ENCODE assay signal across 8 cellular contexts in the genomic region with DNA sequence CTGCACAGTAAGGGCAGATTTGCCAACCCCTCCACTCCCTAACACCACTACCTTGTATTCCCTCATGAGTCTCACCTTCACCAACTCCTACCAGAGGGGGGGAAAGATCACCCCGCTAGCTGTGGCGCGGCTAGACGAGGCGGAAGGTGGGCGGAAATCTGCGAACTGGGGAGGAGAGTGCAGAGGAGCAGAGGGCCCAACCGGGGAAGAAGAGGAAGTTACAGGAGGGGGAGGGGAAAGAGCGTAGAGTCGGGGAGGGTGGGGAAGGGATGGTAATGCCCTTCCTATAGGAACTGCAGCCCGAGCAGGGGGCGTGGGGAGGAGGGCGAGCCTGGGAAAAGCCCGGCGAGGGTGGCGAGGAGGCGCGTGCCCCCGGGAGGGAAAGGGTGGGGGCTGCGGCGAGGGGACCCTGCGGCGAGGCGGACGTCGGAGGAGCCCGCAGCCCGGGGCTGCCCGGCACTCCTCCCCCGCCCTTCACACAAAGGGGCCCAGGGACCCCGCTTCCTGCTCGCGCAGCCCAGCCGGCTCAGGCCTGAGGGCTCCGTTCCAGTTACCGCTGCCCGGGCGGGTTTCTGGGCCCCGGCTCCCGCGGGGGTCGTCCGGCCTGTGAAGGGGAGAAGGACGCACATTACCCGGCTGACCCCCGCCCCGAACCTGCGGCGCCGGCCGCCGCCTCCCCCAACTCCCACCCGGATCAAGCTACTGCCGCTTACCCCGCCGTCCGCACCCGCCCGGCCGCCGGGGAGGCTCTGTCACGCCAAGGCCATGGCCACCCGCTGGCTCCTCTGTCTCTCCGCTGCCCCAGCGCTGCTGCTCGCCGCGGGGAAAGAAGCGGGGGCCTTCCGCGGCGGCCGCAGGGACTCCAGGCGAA. TPM values are rescaled to one million over a fixed set of nuclear protein-coding genes. Genes with fewer than 3 reads are reported as not detected.
DNase-seq lines count a peak whose midpoint lies in the region; ATAC-seq and TF ChIP-seq lines count a peak whose summit lies in the region.

No MANE protein-coding gene starts in this region.

- H3K9me2 ChIP-seq in neural cell (ENCODE audit: insufficient read depth, low read length) = no peaks in the 10 kb centered on the region

- no peaks in the 10 kb centered on the region for H3K36me3 ChIP-seq in neural cell (ENCODE audit: insufficient read depth, low read length)
- H3K36me3 ChIP-seq in stomach smooth muscle (ENCODE audit: control insufficient read depth in 2 of 2, insufficient read depth in 2 of 2, low read length in 2 of 2) = peaks cover 0 to 4% of the 10 kb centered on the region in 2 donors

- TF ChIP-seq EP300 in neural cell (conservative IDR thresholded peaks at IDR 0.05; ENCODE audit: poor library complexity, severe bottlenecking) = no peak

- peak overlapping the region; percentile 55 for H3K4me2 ChIP-seq in neural cell (ENCODE audit: low read length)

- H3K9ac ChIP-seq in neural cell (ENCODE audit: low read length) (peak overlapping the region; percentile 85), stomach smooth muscle (ENCODE audit: low read length in 2 of 2) (peak overlapping the region; percentile 62 to 66)

- H3K27ac Mint-ChIP-seq in activated T-helper 17 cell treated with anti-CD3 and anti-CD28 coated beads, Interleukin-2, amount 50 U/mL, for 72 hours = peak overlapping the region; percentile 98

- no peaks in the 10 kb centered on the region for H3K4me1 ChIP-seq in stomach smooth muscle (ENCODE audit: control insufficient read depth, insufficient read depth, low read length)

- no peaks in the 10 kb centered on the region for H3F3A ChIP-seq in neural cell (ENCODE audit: insufficient read depth, low read length, poor library complexity, severe bottlenecking)

- H3K27me3 ChIP-seq in neural cell (ENCODE audit: insufficient read depth, low read depth, low read length) (no peaks in the 10 kb centered on the region), stomach smooth muscle (ENCODE audit: control insufficient read depth in 1 of 2, insufficient read depth in 2 of 2, low read length in 2 of 2) (peaks cover 0 to 2% of the 10 kb centered on the region in 2 donors)

- no peaks in the 10 kb centered on the region for H3K27me3 Mint-ChIP-seq in activated T-helper 17 cell treated with anti-CD3 and anti-CD28 coated beads, Interleukin-2, amount 50 U/mL, for 72 hours

- H3K9me3 ChIP-seq in neural cell (ENCODE audit: low read length) (no peaks in the 10 kb centered on the region), stomach smooth muscle (ENCODE audit: control insufficient read depth in 2 of 2, low read length in 2 of 2) (no peaks in the 10 kb centered on the region)

- H3K4me3 ChIP-seq in fibroblast of the aortic adventitia (ENCODE audit: low read depth, low read length) (peak overlapping the region; percentile 72), neural cell (ENCODE audit: low read length) (peak overlapping the region; percentile 75), stomach smooth muscle (ENCODE audit: low read length in 2 of 2) (peak overlapping the region; percentile 76 to 81)

- H3K4me1 Mint-ChIP-seq in activated T-helper 17 cell treated with anti-CD3 and anti-CD28 coated beads, Interleukin-2, amount 50 U/mL, for 72 hours = peaks cover 22% of the 10 kb centered on the region

- no peaks in the 10 kb centered on the region for H3K9me3 Mint-ChIP-seq in activated T-helper 17 cell treated with anti-CD3 and anti-CD28 coated beads, Interleukin-2, amount 50 U/mL, for 72 hours

- H3K27ac ChIP-seq in neural cell (ENCODE audit: low read length) = peak overlapping the region; percentile 65
- peak overlapping the region; percentile 80 for H3K27ac ChIP-seq in stomach smooth muscle (ENCODE audit: low read length)

- peaks cover 39% of the 10 kb centered on the region for H3K36me3 Mint-ChIP-seq in activated T-helper 17 cell treated with anti-CD3 and anti-CD28 coated beads, Interleukin-2, amount 50 U/mL, for 72 hours (ENCODE audit: low read depth)

- H3K4me3 Mint-ChIP-seq in activated T-helper 17 cell treated with anti-CD3 and anti-CD28 coated beads, Interleukin-2, amount 50 U/mL, for 72 hours = peak overlapping the region; percentile 94

- peaks cover 15% of the 10 kb centered on the region for H3K79me2 ChIP-seq in neural cell (replicated peaks; ENCODE audit: insufficient read depth, low read length)

- TF ChIP-seq CTCF in fibroblast of the aortic adventitia (IDR thresholded peaks at IDR 0.05; ENCODE audit: insufficient read depth, low read length) = no peak
- TF ChIP-seq CTCF in neural cell (IDR thresholded peaks at IDR 0.05; ENCODE audit: poor library complexity, severe bottlenecking) = no peak

- ATAC-seq in activated T-helper 17 cell treated with anti-CD3 and anti-CD28 coated beads, Interleukin-2, amount 50 U/mL, for 72 hours (replicated peaks) = peak; percentile 64

- no peak for TF ChIP-seq RAD21 in neural cell (conservative IDR thresholded peaks at IDR 0.05)

- H2AFZ ChIP-seq in neural cell (ENCODE audit: low read depth, low read length) = peak overlapping the region; percentile 33

- DNase-seq in Daoy (ENCODE audit: low read depth) (peak; percentile 85), GOT3 (lab: John Stamatoyannopoulos, UW) (peak; percentile 23), Kasumi-1 (lab: John Stamatoyannopoulos, UW) (peak; percentile 87 to 89), RPMI7951 (ENCODE audit: low read depth) (peak; percentile 79), fibroblast of the aortic adventitia (ENCODE audit: low read depth) (peak; percentile 74)

- H4K20me1 ChIP-seq in neural cell (ENCODE audit: insufficient read depth) = no peaks in the 10 kb centered on the region

TF ChIP-seq in neural cell, 6 proteins besides CTCF, POLR2A, EP300 and RAD21:
- TF ChIP-seq POLR2AphosphoS5 (IDR thresholded peaks at IDR 0.05) = peak; percentile 39
- TF ChIP-seq, protein P1, sequence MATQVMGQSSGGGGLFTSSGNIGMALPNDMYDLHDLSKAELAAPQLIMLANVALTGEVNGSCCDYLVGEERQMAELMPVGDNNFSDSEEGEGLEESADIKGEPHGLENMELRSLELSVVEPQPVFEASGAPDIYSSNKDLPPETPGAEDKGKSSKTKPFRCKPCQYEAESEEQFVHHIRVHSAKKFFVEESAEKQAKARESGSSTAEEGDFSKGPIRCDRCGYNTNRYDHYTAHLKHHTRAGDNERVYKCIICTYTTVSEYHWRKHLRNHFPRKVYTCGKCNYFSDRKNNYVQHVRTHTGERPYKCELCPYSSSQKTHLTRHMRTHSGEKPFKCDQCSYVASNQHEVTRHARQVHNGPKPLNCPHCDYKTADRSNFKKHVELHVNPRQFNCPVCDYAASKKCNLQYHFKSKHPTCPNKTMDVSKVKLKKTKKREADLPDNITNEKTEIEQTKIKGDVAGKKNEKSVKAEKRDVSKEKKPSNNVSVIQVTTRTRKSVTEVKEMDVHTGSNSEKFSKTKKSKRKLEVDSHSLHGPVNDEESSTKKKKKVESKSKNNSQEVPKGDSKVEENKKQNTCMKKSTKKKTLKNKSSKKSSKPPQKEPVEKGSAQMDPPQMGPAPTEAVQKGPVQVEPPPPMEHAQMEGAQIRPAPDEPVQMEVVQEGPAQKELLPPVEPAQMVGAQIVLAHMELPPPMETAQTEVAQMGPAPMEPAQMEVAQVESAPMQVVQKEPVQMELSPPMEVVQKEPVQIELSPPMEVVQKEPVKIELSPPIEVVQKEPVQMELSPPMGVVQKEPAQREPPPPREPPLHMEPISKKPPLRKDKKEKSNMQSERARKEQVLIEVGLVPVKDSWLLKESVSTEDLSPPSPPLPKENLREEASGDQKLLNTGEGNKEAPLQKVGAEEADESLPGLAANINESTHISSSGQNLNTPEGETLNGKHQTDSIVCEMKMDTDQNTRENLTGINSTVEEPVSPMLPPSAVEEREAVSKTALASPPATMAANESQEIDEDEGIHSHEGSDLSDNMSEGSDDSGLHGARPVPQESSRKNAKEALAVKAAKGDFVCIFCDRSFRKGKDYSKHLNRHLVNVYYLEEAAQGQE (IDR thresholded peaks at IDR 0.05; ENCODE audit: borderline replicate concordance) = no peak

RNA-seq across cellular contexts. Expression of a gene that starts 1.8 kb away (rescaled TPM):
- 13.3 and 15.4 TPM in 2 replicates for total RNA-seq in Daoy (2014; rRNA removed; shearing (Covaris generic))
- 17.3 and 21.9 TPM in 2 replicates for total RNA-seq in RPMI7951 (2014; rRNA removed; shearing (Covaris generic))
- total RNA-seq in activated T-helper 17 cell treated with anti-CD3 and anti-CD28 coated beads, Interleukin-2, amount 50 U/mL, for 72 hours = 10 to 100 TPM; 29.6 to 35.2 TPM
- 8.0 and 24.4 TPM in 2 replicates for total RNA-seq in fibroblast of the aortic adventitia (ENCODE audit: low replicate concordance)
- 21.9 and 26.2 TPM in 2 replicates for polyA plus RNA-seq in neural cell
- polyA minus RNA-seq in neural cell = 29.5 and 33.1 TPM in 2 replicates

Comparison
In these comparisons a context has a peak if more than half of its experiments do, and no peak if none do; other contexts are left out.
1. Peak in every context shown above with its lines: DNase-seq, ATAC-seq, H3K4me3 ChIP-seq and H3K27ac ChIP-seq.
2. DNase-seq: peak in every context shown above with its lines; median percentile 88 in Kasumi-1; 85 in Daoy; 79 in RPMI7951; 74 in fibroblast of the aortic adventitia; 23 in GOT3.